Comparison of ENCODE assay signal across 20 cellular contexts in genomic region chr10:110612629-110613028, GRCh38. TPM values are rescaled to one million over a fixed set of nuclear protein-coding genes. Genes with fewer than 3 reads are reported as not detected.
DNase-seq lines count a peak whose midpoint lies in the region; ATAC-seq and TF ChIP-seq lines count a peak whose summit lies in the region.
"Had no signal": no experiment of that assay in that cellular context is flagged by ENCODE, and none has a peak within 500 bp of the region (broad histone marks: within the 10 kb centered on the region; RNA-seq: fewer than 3 reads in every experiment).

No MANE protein-coding gene starts in this region.

- H4K8ac ChIP-seq in neuronal stem cell (ENCODE audit: low read depth, low read length) = no peak overlapping the region

- peaks cover 5% of the 10 kb centered on the region; the same call in 1 of the 2 replicates for H3K9me3 ChIP-seq in OCI-LY3 (ENCODE audit: insufficient read depth, low read length)
- H3K9me3 ChIP-seq in neuronal stem cell (replicated peaks in 1 of 2; ENCODE audit: control insufficient read depth in 2 of 2, insufficient read depth in 1 of 2, low read depth in 1 of 2, low read length in 2 of 2) = no peaks in the 10 kb centered on the region
- H3K9me3 ChIP-seq in prostate gland = no peaks in the 10 kb centered on the region
- H3K9me3 ChIP-seq: BLaER1, SJCRH30 had no signal

- H2BK120ac ChIP-seq in neuronal stem cell (ENCODE audit: low read depth, low read length) = no peak overlapping the region

- CTCF ChIA-PET in activated CD8-positive, alpha-beta T cell treated with anti-CD3 and anti-CD28 coated beads for 36 hours (lab: Charles Lee) = interaction anchor here (1.1 to 6.9 kb wide), 5 partner anchors 8 to 985 kb away, joined by 3 to 81 read pairs (median 7); no protein-coding TSS in a partner anchor
- CTCF ChIA-PET in activated CD8-positive, alpha-beta T cell treated with anti-CD3 and anti-CD28 coated beads, Interleukin-2, amount 10 ng/mL, durations not matched to agents 7 days and 5 days (lab: Charles Lee) = interaction anchor here (1.0 to 3.5 kb wide), 8 partner anchors 8 to 306 kb away, joined by 3 to 42 read pairs (median 4); partner anchors contain the start of genes BBIP1 and SHOC2

- H3K27ac Mint-ChIP-seq in activated CD8-positive, alpha-beta T cell treated with anti-CD3 and anti-CD28 coated beads for 36 hours = peak overlapping the region; percentile 62
- H3K27ac Mint-ChIP-seq in activated CD8-positive, alpha-beta T cell treated with anti-CD3 and anti-CD28 coated beads, Interleukin-2, amount 10 ng/mL, durations not matched to agents 7 days and 5 days = no peak overlapping the region

- peaks cover 30% of the 10 kb centered on the region for H3K4me1 ChIP-seq in OCI-LY3 (ENCODE audit: low read length)
- H3K4me1 ChIP-seq in neuronal stem cell (ENCODE audit: control insufficient read depth in 2 of 2, insufficient read depth in 1 of 2, low read depth in 1 of 2, low read length in 2 of 2) = peaks cover 0 to 4% of the 10 kb centered on the region in 2 donors
- no peaks in the 10 kb centered on the region for H3K4me1 ChIP-seq in prostate gland (replicated peaks)
- H3K4me1 ChIP-seq: BLaER1 had no signal

- peak overlapping the region; percentile 23 for H2AK5ac ChIP-seq in neuronal stem cell (ENCODE audit: low read depth, low read length)

- no peak for TF ChIP-seq CTCF in activated CD8-positive, alpha-beta T cell treated with anti-CD3 and anti-CD28 coated beads for 36 hours (IDR thresholded peaks at IDR 0.05)
- no peak for TF ChIP-seq CTCF in GM06990 (IDR thresholded peaks at IDR 0.05; ENCODE audit: insufficient read depth, low read length, poor library complexity, severe bottlenecking)
- no peak for TF ChIP-seq CTCF in OCI-LY3 (IDR thresholded peaks at IDR 0.05; ENCODE audit: low read depth, low read length)
- no peak for TF ChIP-seq CTCF in prostate gland (IDR thresholded peaks at IDR 0.05)

- H3K4me2 ChIP-seq in OCI-LY3 (ENCODE audit: low read length) (peak overlapping the region; percentile 32), neuronal stem cell (ENCODE audit: insufficient read depth, low read length, poor library complexity, severe bottlenecking) (no peak overlapping the region)
- H3K4me2 ChIP-seq: BLaER1, PC-9 had no signal

- no peak overlapping the region for H3K14ac ChIP-seq in neuronal stem cell (ENCODE audit: low read length)

- no CpG with 5 or more reads among the region's 4 CpGs for WGBS in neuronal stem cell (ENCODE audit: extremely low coverage in 2 of 2, insufficient read length in 2 of 2, insufficient replicate concordance in 1 of 2), 2 donors
- 90% methylated on average over 4 of the region's 4 CpGs for WGBS in prostate gland

- peaks cover 64% of the 10 kb centered on the region for H3K4me1 Mint-ChIP-seq in activated CD8-positive, alpha-beta T cell treated with anti-CD3 and anti-CD28 coated beads for 36 hours (ENCODE audit: low read depth)
- H3K4me1 Mint-ChIP-seq in activated CD8-positive, alpha-beta T cell treated with anti-CD3 and anti-CD28 coated beads, Interleukin-2, amount 10 ng/mL, durations not matched to agents 7 days and 5 days (ENCODE audit: low read depth) = peaks cover 53% of the 10 kb centered on the region

- H3K4ac ChIP-seq in neuronal stem cell (ENCODE audit: low read length) = no peak overlapping the region

- H3K27me3 ChIP-seq in GM06990 (replicated peaks; ENCODE audit: control insufficient read depth, insufficient read depth, low read length) (no peaks in the 10 kb centered on the region), OCI-LY3 (ENCODE audit: low read depth, low read length) (no peaks in the 10 kb centered on the region), neuronal stem cell (ENCODE audit: control insufficient read depth in 3 of 3, insufficient read depth in 3 of 3, low read depth in 1 of 3, low read length in 3 of 3) (peaks cover 0 to 8% (median 0%) of the 10 kb centered on the region in 3 experiments), prostate gland (replicated peaks; ENCODE audit: insufficient read depth) (peaks cover 3% of the 10 kb centered on the region)
- H3K27me3 ChIP-seq: BLaER1, SJCRH30 had no signal

- no peak overlapping the region for H2BK5ac ChIP-seq in neuronal stem cell (ENCODE audit: low read length)

- H3K9me3 Mint-ChIP-seq in activated CD8-positive, alpha-beta T cell treated with anti-CD3 and anti-CD28 coated beads for 36 hours = no peaks in the 10 kb centered on the region
- no peaks in the 10 kb centered on the region for H3K9me3 Mint-ChIP-seq in activated CD8-positive, alpha-beta T cell treated with anti-CD3 and anti-CD28 coated beads, Interleukin-2, amount 10 ng/mL, durations not matched to agents 7 days and 5 days (ENCODE audit: insufficient read depth)

- no peak overlapping the region for H3K9ac ChIP-seq in OCI-LY3 (ENCODE audit: low read length)
- H3K9ac ChIP-seq in neuronal stem cell (ENCODE audit: low read depth, low read length, poor library complexity) = no peak overlapping the region
- H3K9ac ChIP-seq: BLaER1 had no signal

- intact Hi-C loops in activated CD8-positive, alpha-beta T cell treated with anti-CD3 and anti-CD28 coated beads for 36 hours (cut with micrococcal nuclease) = loop anchor here (2.0 to 10.0 kb wide), 5 partner anchors 60 to 372 kb away; partner anchors contain the start of gene PDCD4
- intact Hi-C loops in prostate gland (cut with DNase I) = loop anchor here (5.0 kb wide), 1 partner anchor 60 kb away; no protein-coding TSS in a partner anchor

- peak; percentile 20 for DNase-seq in activated CD8-positive, alpha-beta T cell treated with anti-CD3 and anti-CD28 coated beads for 36 hours
- DNase-seq in activated CD8-positive, alpha-beta T cell treated with anti-CD3 and anti-CD28 coated beads, Interleukin-2, amount 10 ng/mL, durations not matched to agents 7 days and 5 days = no peak
- DNase-seq in GM06990 (ENCODE audit: extremely low read depth, insufficient read length) (peak; percentile 15), neuronal stem cell (ENCODE audit: low spot score) (no peak), prostate gland (ENCODE audit: low spot score) (no peak), germinal center (ENCODE audit: low spot score) (no peak), NCI-H524 treated with DMSO at 0.1 percent for 48 hours (lab: John Stamatoyannopoulos, UW) (no peak)
- DNase-seq: GOT3, HCEC 1CT, NCI-H2029 treated with DMSO at 0.1 percent for 48 hours, NCI-H2227 treated with DMSO at 0.1 percent for 48 hours, PC-9, SJCRH30 had no signal

- H4K20me1 ChIP-seq in OCI-LY3 (ENCODE audit: insufficient read depth, low read length) = no peaks in the 10 kb centered on the region
- H4K20me1 ChIP-seq: BLaER1 had no signal

- no peaks in the 10 kb centered on the region for H3K79me1 ChIP-seq in neuronal stem cell (ENCODE audit: low read depth, low read length)

- ATAC-seq in activated CD8-positive, alpha-beta T cell treated with anti-CD3 and anti-CD28 coated beads for 36 hours = no peak
- no peak for ATAC-seq in activated CD8-positive, alpha-beta T cell treated with anti-CD3 and anti-CD28 coated beads, Interleukin-2, amount 10 ng/mL, durations not matched to agents 7 days and 5 days
- ATAC-seq: K562, Right ventricle myocardium inferior, SK-N-SH treated with all-trans-retinoic acid at 6 μM for 48 hours had no signal

- H3K36me3 ChIP-seq in GM06990 (ENCODE audit: control insufficient read depth, insufficient read depth, low read length) = no peaks in the 10 kb centered on the region
- H3K36me3 ChIP-seq in OCI-LY3 (replicated peaks; ENCODE audit: low read depth, low read length) = peaks cover 6% of the 10 kb centered on the region
- H3K36me3 ChIP-seq in neuronal stem cell (replicated peaks in 1 of 2; ENCODE audit: control insufficient read depth in 2 of 2, insufficient read depth in 2 of 2, low read length in 2 of 2) = no peaks in the 10 kb centered on the region
- H3K36me3 ChIP-seq in prostate gland = no peaks in the 10 kb centered on the region
- H3K36me3 ChIP-seq: SJCRH30 had no signal

- TF ChIP-seq POLR2A in prostate gland (IDR thresholded peaks at IDR 0.05) = no peak

- H3K36me3 Mint-ChIP-seq in activated CD8-positive, alpha-beta T cell treated with anti-CD3 and anti-CD28 coated beads for 36 hours (ENCODE audit: low read depth) = no peaks in the 10 kb centered on the region
- H3K36me3 Mint-ChIP-seq in activated CD8-positive, alpha-beta T cell treated with anti-CD3 and anti-CD28 coated beads, Interleukin-2, amount 10 ng/mL, durations not matched to agents 7 days and 5 days (ENCODE audit: low read depth) = peaks cover 2% of the 10 kb centered on the region
- H3K36me3 Mint-ChIP-seq: CD4-positive, CD25-positive, alpha-beta regulatory T cell had no signal

- no peak overlapping the region for H3K4me3 ChIP-seq in GM06990 (replicated peaks; ENCODE audit: low read depth, low read length)
- H3K4me3 ChIP-seq in OCI-LY3 (ENCODE audit: low read length) = no peak overlapping the region
- H3K4me3 ChIP-seq in neuronal stem cell (ENCODE audit: low read length in 2 of 2) = no peak overlapping the region
- H3K4me3 ChIP-seq in prostate gland = no peak overlapping the region
- H3K4me3 ChIP-seq: BLaER1, K562, PC-9, SJCRH30 had no signal

- no peaks in the 10 kb centered on the region for H3K27me3 Mint-ChIP-seq in activated CD8-positive, alpha-beta T cell treated with anti-CD3 and anti-CD28 coated beads for 36 hours
- H3K27me3 Mint-ChIP-seq in activated CD8-positive, alpha-beta T cell treated with anti-CD3 and anti-CD28 coated beads, Interleukin-2, amount 10 ng/mL, durations not matched to agents 7 days and 5 days (ENCODE audit: low read depth) = no peaks in the 10 kb centered on the region
- H3K27me3 Mint-ChIP-seq: CD4-positive, CD25-positive, alpha-beta regulatory T cell had no signal

- H3K23ac ChIP-seq in neuronal stem cell (ENCODE audit: low read depth, low read length, poor library complexity) = no peak overlapping the region

- H2BK15ac ChIP-seq in neuronal stem cell (ENCODE audit: low read length) = no peak overlapping the region

- H3K4me3 Mint-ChIP-seq in activated CD8-positive, alpha-beta T cell treated with anti-CD3 and anti-CD28 coated beads for 36 hours = no peak overlapping the region
- H3K4me3 Mint-ChIP-seq in activated CD8-positive, alpha-beta T cell treated with anti-CD3 and anti-CD28 coated beads, Interleukin-2, amount 10 ng/mL, durations not matched to agents 7 days and 5 days = no peak overlapping the region
- H3K4me3 Mint-ChIP-seq: CD4-positive, CD25-positive, alpha-beta regulatory T cell had no signal

- H2AFZ ChIP-seq in OCI-LY3 (ENCODE audit: low read depth, low read length) (no peak overlapping the region), neuronal stem cell (ENCODE audit: low read length) (no peak overlapping the region)
- H2AFZ ChIP-seq: PC-9 had no signal

- H3K18ac ChIP-seq in neuronal stem cell (ENCODE audit: low read length) = no peak overlapping the region

- POLR2A ChIA-PET in activated CD8-positive, alpha-beta T cell treated with anti-CD3 and anti-CD28 coated beads for 36 hours (lab: Charles Lee) = no interaction called here
- POLR2A ChIA-PET in activated CD8-positive, alpha-beta T cell treated with anti-CD3 and anti-CD28 coated beads, Interleukin-2, amount 10 ng/mL, durations not matched to agents 7 days and 5 days (lab: Charles Lee) = no interaction called here

- H4K91ac ChIP-seq in neuronal stem cell (ENCODE audit: low read depth, low read length, poor library complexity) = no peak overlapping the region

- H3K27ac ChIP-seq in OCI-LY3 (ENCODE audit: low read length) = peak overlapping the region; percentile 51
- no peak overlapping the region for H3K27ac ChIP-seq in neuronal stem cell (replicated peaks; ENCODE audit: low read length)
- no peak overlapping the region for H3K27ac ChIP-seq in prostate gland
- H3K27ac ChIP-seq: BLaER1, PC-9, SJCRH30 had no signal

- no peaks in the 10 kb centered on the region for H3K79me2 ChIP-seq in OCI-LY3 (ENCODE audit: low read length)

- H2BK12ac ChIP-seq in neuronal stem cell (ENCODE audit: low read length) = no peak overlapping the region

RNA-seq across cellular contexts. Expression of gene RBM20, which starts 31.5 kb away (rescaled TPM):
- total RNA-seq in activated CD8-positive, alpha-beta T cell treated with anti-CD3 and anti-CD28 coated beads for 36 hours = under 1 TPM; 0.38 to 0.72 TPM
- total RNA-seq in activated CD8-positive, alpha-beta T cell treated with anti-CD3 and anti-CD28 coated beads, Interleukin-2, amount 10 ng/mL, durations not matched to agents 7 days and 5 days = under 1 TPM in 1 of 2 experiments, not detected in 1; 0.03 TPM
- 0.56 TPM for polyA plus RNA-seq in neuronal stem cell (2013, experiment 1 of 2)
- polyA plus RNA-seq in neuronal stem cell (2013, experiment 2 of 2) = 0.48 TPM
- total RNA-seq in prostate gland = 1 to 10 TPM in 1 of 2 donors, under 1 TPM in 1; 0.41 to 2.8 TPM
- total RNA-seq: MCF 10A had no signal

RNA-seq across cellular contexts. Expression of gene SMC3, which starts 45.1 kb away (rescaled TPM):
- total RNA-seq in activated CD8-positive, alpha-beta T cell treated with anti-CD3 and anti-CD28 coated beads for 36 hours = 10 to 100 TPM; 69.7 to 71.2 TPM
- 10 to 100 TPM; 75.6 to 82.2 TPM for total RNA-seq in activated CD8-positive, alpha-beta T cell treated with anti-CD3 and anti-CD28 coated beads, Interleukin-2, amount 10 ng/mL, durations not matched to agents 7 days and 5 days
- 85.0 TPM for polyA plus RNA-seq in neuronal stem cell (2013, experiment 1 of 2)
- 86.3 TPM for polyA plus RNA-seq in neuronal stem cell (2013, experiment 2 of 2)
- total RNA-seq in prostate gland = 10 to 100 TPM; 25.6 to 38.8 TPM

Comparison
In these comparisons a context has a peak if more than half of its experiments do, and no peak if none do; other contexts are left out.
1. DNase-seq: peak in activated CD8-positive, alpha-beta T cell treated with anti-CD3 and anti-CD28 coated beads for 36 hours (single experiment) and GM06990 (single experiment); none in activated CD8-positive, alpha-beta T cell treated with anti-CD3 and anti-CD28 coated beads, Interleukin-2, amount 10 ng/mL, durations not matched to agents 7 days and 5 days (single experiment), neuronal stem cell (single experiment), prostate gland (single experiment), germinal center (single experiment) and NCI-H524 treated with DMSO at 0.1 percent for 48 hours (single experiment).